Comparison of ENCODE assay signal across 1 cellular context in the genomic region with DNA sequence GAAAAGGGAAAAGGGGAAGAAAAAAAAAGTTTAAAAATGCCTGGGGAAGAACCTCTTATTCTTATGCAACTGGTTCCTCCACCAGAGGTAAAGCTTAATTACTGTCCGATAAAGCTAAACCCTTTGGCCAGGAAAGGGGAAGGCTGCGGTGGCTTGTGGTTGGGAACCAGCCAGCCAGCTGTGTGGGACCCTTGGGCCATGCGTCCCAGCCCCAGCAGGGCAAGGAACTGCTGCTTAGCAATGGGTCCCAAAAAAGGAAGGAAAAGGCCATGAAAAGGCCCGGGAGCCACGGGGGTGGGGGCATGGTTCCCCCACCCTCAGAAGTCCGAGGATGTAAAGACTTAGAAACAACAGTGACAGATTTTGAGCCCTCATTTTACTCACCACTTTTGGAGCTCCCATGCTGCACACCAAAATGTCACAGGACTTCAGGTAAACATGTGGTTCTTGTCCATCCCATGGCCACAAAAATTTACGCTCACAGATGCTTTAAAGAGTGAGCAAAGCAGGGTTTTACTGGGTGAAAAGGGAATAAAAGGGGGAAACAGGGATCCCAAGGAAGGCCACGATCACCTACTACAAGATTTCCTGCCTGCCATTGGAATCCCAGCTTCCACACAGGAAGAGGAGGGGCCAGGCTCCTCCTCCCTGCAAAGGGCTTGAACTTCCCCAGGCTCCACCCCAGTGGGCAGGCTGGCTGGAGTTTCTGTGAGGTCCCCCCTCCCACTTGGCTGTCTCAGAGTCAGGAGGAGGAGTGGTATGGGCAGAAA.
TF ChIP-seq lines count a peak whose summit lies in the region.

No MANE protein-coding gene starts in this region.

TF ChIP-seq in GM12878, 131 proteins besides CTCF, POLR2A, EP300 and RAD21 (continued from another document):
- TF ChIP-seq, protein P1, sequence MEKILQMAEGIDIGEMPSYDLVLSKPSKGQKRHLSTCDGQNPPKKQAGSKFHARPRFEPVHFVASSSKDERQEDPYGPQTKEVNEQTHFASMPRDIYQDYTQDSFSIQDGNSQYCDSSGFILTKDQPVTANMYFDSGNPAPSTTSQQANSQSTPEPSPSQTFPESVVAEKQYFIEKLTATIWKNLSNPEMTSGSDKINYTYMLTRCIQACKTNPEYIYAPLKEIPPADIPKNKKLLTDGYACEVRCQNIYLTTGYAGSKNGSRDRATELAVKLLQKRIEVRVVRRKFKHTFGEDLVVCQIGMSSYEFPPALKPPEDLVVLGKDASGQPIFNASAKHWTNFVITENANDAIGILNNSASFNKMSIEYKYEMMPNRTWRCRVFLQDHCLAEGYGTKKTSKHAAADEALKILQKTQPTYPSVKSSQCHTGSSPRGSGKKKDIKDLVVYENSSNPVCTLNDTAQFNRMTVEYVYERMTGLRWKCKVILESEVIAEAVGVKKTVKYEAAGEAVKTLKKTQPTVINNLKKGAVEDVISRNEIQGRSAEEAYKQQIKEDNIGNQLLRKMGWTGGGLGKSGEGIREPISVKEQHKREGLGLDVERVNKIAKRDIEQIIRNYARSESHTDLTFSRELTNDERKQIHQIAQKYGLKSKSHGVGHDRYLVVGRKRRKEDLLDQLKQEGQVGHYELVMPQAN (conservative IDR thresholded peaks at IDR 0.05), result 0 out of 2 replicates have a peak, but pooled peaks have one; percentile 30
